ENCODE assay signal across 8 cellular contexts in genomic region chr2:219230201-219230540, GRCh38. TPM values are rescaled to one million over a fixed set of nuclear protein-coding genes. Genes with fewer than 3 reads are reported as not detected.
DNase-seq lines count a peak whose midpoint lies in the region; ATAC-seq lines count a peak whose summit lies in the region.

No MANE protein-coding gene starts in this region.

- H3K36me3 ChIP-seq in urinary bladder (ENCODE audit: insufficient read depth) = peaks cover 10% of the 10 kb centered on the region

- H3K9me3 Mint-ChIP-seq in activated CD4-positive, alpha-beta memory T cell treated with anti-CD3 and anti-CD28 coated beads, Interleukin-2, amount 10 ng/mL, durations not matched to agents 7 days and 5 days = no peaks in the 10 kb centered on the region
- no peaks in the 10 kb centered on the region for H3K9me3 Mint-ChIP-seq in naive B cell

- H3K27me3 Mint-ChIP-seq in activated CD4-positive, alpha-beta memory T cell treated with anti-CD3 and anti-CD28 coated beads, Interleukin-2, amount 10 ng/mL, durations not matched to agents 7 days and 5 days = no peaks in the 10 kb centered on the region
- no peaks in the 10 kb centered on the region for H3K27me3 Mint-ChIP-seq in naive B cell

- peaks cover 77% of the 10 kb centered on the region for H3K36me3 Mint-ChIP-seq in activated CD4-positive, alpha-beta memory T cell treated with anti-CD3 and anti-CD28 coated beads, Interleukin-2, amount 10 ng/mL, durations not matched to agents 7 days and 5 days (ENCODE audit: low read depth)
- peaks cover 14 to 23% of the 10 kb centered on the region in 2 donors for H3K36me3 Mint-ChIP-seq in naive B cell

- H3K4me1 Mint-ChIP-seq in activated CD4-positive, alpha-beta memory T cell treated with anti-CD3 and anti-CD28 coated beads, Interleukin-2, amount 10 ng/mL, durations not matched to agents 7 days and 5 days = peaks cover 54% of the 10 kb centered on the region
- H3K4me1 Mint-ChIP-seq in naive B cell = peaks cover 43 to 47% (median 47%) of the 10 kb centered on the region in 3 donors

- ATAC-seq in esophagus mucosa (peak; percentile 63), naive B cell (ENCODE audit: low read depth in 2 of 2) (peak; percentile 6 to 11)

- no peaks in the 10 kb centered on the region for H3K4me1 ChIP-seq in urinary bladder (ENCODE audit: insufficient read depth)

- H3K27ac ChIP-seq in urinary bladder (ENCODE audit: low read depth) = peak overlapping the region; percentile 85

- H3K4me3 ChIP-seq in urinary bladder (ENCODE audit: low read depth, low read length) = peak overlapping the region; percentile 56

- DNase-seq in SKM-1 treated with dmso at 0.1 percent for 144 hours (lab: John Stamatoyannopoulos, UW; ENCODE audit: unreplicated experiment) (peak; percentile 29), SKM-1 (lab: John Stamatoyannopoulos, UW; ENCODE audit: unreplicated experiment) (no peak), KBM-7 (peak; percentile 59), naive B cell (peak; percentile 33), G401 (ENCODE audit: low spot score) (no peak)
- DNase-seq in activated CD4-positive, alpha-beta memory T cell treated with anti-CD3 and anti-CD28 coated beads, Interleukin-2, amount 10 ng/mL, durations not matched to agents 7 days and 5 days = peak; percentile 56

- WGBS in urinary bladder = under 1% methylated on average over 19 of the region's 19 CpGs

- H3K27ac Mint-ChIP-seq in activated CD4-positive, alpha-beta memory T cell treated with anti-CD3 and anti-CD28 coated beads, Interleukin-2, amount 10 ng/mL, durations not matched to agents 7 days and 5 days = peak overlapping the region; percentile 100
- H3K27ac Mint-ChIP-seq in naive B cell = peak overlapping the region; percentile 90 to 99 (median 98)

- POLR2A ChIA-PET in activated CD4-positive, alpha-beta memory T cell treated with anti-CD3 and anti-CD28 coated beads, Interleukin-2, amount 10 ng/mL, durations not matched to agents 7 days and 5 days (lab: Charles Lee) = interaction anchor here (0.6 to 15.5 kb wide), 13 partner anchors 9 to 825 kb away, joined by 3 to 425 read pairs (median 14); partner anchors contain the start of genes ABCB6, CNPPD1, DNAJB2 and GLB1L

- peak overlapping the region; percentile 99 for H3K4me3 Mint-ChIP-seq in activated CD4-positive, alpha-beta memory T cell treated with anti-CD3 and anti-CD28 coated beads, Interleukin-2, amount 10 ng/mL, durations not matched to agents 7 days and 5 days
- peak overlapping the region; percentile 89 to 100 (median 98) for H3K4me3 Mint-ChIP-seq in naive B cell

- CTCF ChIA-PET in activated CD4-positive, alpha-beta memory T cell treated with anti-CD3 and anti-CD28 coated beads, Interleukin-2, amount 10 ng/mL, durations not matched to agents 7 days and 5 days (lab: Charles Lee) = interaction anchor here (0.7 to 2.8 kb wide), 12 partner anchors 9 to 71 kb away, joined by 3 to 19 read pairs (median 5); partner anchors contain the start of genes DNAJB2, GLB1L, STK16 and TUBA4A

- in situ Hi-C loops in KBM-7 (cut with MboI; ENCODE audit: low pct_unique_long_range_greater_than_20kb, low sequenced_read_pairs) (no loop called here), G401 (cut with HindIII; ENCODE audit: low sequenced_read_pairs) (no loop called here)

RNA-seq across cellular contexts. Expression of gene ANKZF1, which starts 0.6 kb away (rescaled TPM):
- total RNA-seq in activated CD4-positive, alpha-beta memory T cell treated with anti-CD3 and anti-CD28 coated beads, Interleukin-2, amount 10 ng/mL, durations not matched to agents 7 days and 5 days = 100 to 1,000 TPM; 121 to 122 TPM
- total RNA-seq in esophagus mucosa (18.2 TPM), urinary bladder (30.6 TPM)
- polyA plus RNA-seq in naive B cell (ENCODE audit: low read depth in 6 of 6) (10 to 100 TPM; 22.4 to 45.5 (median 25.4) TPM), urinary bladder (22.3 TPM)
- total RNA-seq in G401 (2014; rRNA removed; shearing (Covaris generic)) = 14.2 and 17.5 TPM in 2 replicates

RNA-seq across cellular contexts. Expression of gene ATG9A, which starts 0.7 kb away (rescaled TPM):
- total RNA-seq in activated CD4-positive, alpha-beta memory T cell treated with anti-CD3 and anti-CD28 coated beads, Interleukin-2, amount 10 ng/mL, durations not matched to agents 7 days and 5 days = 10 to 100 TPM; 58.9 to 60.7 TPM
- 29.9 TPM for total RNA-seq in esophagus mucosa
- 10 to 100 TPM; 12.6 to 25.4 (median 18.1) TPM for polyA plus RNA-seq in naive B cell (ENCODE audit: low read depth in 6 of 6)
- 20.7 TPM for total RNA-seq in urinary bladder
- polyA plus RNA-seq in urinary bladder = 54.6 TPM
- total RNA-seq in G401 (2014; rRNA removed; shearing (Covaris generic)) = 24.6 and 26.6 TPM in 2 replicates

RNA-seq across cellular contexts. Expression of gene ABCB6, which starts 11.4 kb away (rescaled TPM):
- 10 to 100 TPM; 15.2 to 17.9 TPM for total RNA-seq in activated CD4-positive, alpha-beta memory T cell treated with anti-CD3 and anti-CD28 coated beads, Interleukin-2, amount 10 ng/mL, durations not matched to agents 7 days and 5 days
- total RNA-seq in esophagus mucosa (22.6 TPM), urinary bladder (25.7 TPM)
- polyA plus RNA-seq in naive B cell (ENCODE audit: low read depth in 6 of 6) (1 to 10 TPM in 5 of 6 donors, not detected in 1; 2.1 to 6.4 (median 3.2) TPM), urinary bladder (54.8 TPM)
- 14.1 and 21.5 TPM in 2 replicates for total RNA-seq in G401 (2014; rRNA removed; shearing (Covaris generic))

RNA-seq across cellular contexts. Expression of gene GLB1L, which starts 15.1 kb away (rescaled TPM):
- total RNA-seq in activated CD4-positive, alpha-beta memory T cell treated with anti-CD3 and anti-CD28 coated beads, Interleukin-2, amount 10 ng/mL, durations not matched to agents 7 days and 5 days = 1 to 10 TPM; 6.2 to 7.3 TPM
- total RNA-seq in esophagus mucosa (2.4 TPM), urinary bladder (12.0 TPM)
- polyA plus RNA-seq in naive B cell (ENCODE audit: low read depth in 6 of 6) (1 to 10 TPM in 2 of 6 donors, under 1 TPM in 3, not detected in 1; 0.24 to 1.5 (median 1.00) TPM), urinary bladder (6.5 TPM)
- 6.4 and 6.5 TPM in 2 replicates for total RNA-seq in G401 (2014; rRNA removed; shearing (Covaris generic))

RNA-seq across cellular contexts. Expression of gene STK16, which starts 15.1 kb away (rescaled TPM):
- total RNA-seq in activated CD4-positive, alpha-beta memory T cell treated with anti-CD3 and anti-CD28 coated beads, Interleukin-2, amount 10 ng/mL, durations not matched to agents 7 days and 5 days = 10 to 100 TPM; 41.6 to 42.3 TPM
- total RNA-seq in esophagus mucosa (30.0 TPM), urinary bladder (11.2 TPM)
- polyA plus RNA-seq in naive B cell (ENCODE audit: low read depth in 6 of 6) (10 to 100 TPM; 14.7 to 28.3 (median 21.9) TPM), urinary bladder (36.3 TPM)
- 26.4 and 38.1 TPM in 2 replicates for total RNA-seq in G401 (2014; rRNA removed; shearing (Covaris generic))

Comparison
In these comparisons a context has a peak if more than half of its experiments do, and no peak if none do; other contexts are left out.
1. DNase-seq: peak in SKM-1 treated with dmso at 0.1 percent for 144 hours (single experiment), KBM-7 (single experiment), activated CD4-positive, alpha-beta memory T cell treated with anti-CD3 and anti-CD28 coated beads, Interleukin-2, amount 10 ng/mL, durations not matched to agents 7 days and 5 days (single experiment) and naive B cell (single experiment); none in SKM-1 (single experiment) and G401 (single experiment).